ENCODE assay signal across 1 cellular context in genomic region chr10:123879596-123880257, GRCh38.
TF ChIP-seq lines count a peak whose summit lies in the region.

No MANE protein-coding gene starts in this region.

TF ChIP-seq in HepG2, 621 proteins besides CTCF, POLR2A, EP300 and RAD21:
- TF ChIP-seq HMG20B (CRISPR knock-in tag; conservative IDR thresholded peaks at IDR 0.05) (no peak), ZC3H13 (CRISPR knock-in tag; IDR thresholded peaks at IDR 0.05) (no peak), BHLHE40 (IDR thresholded peaks at IDR 0.05; ENCODE audit: low read length) (no peak), ZNF746 (CRISPR knock-in tag; IDR thresholded peaks at IDR 0.05) (no peak), HNF4A (CRISPR knock-in tag; IDR thresholded peaks at IDR 0.05) (0 out of 2 replicates have a peak, but pooled peaks have one; percentile 16), ZNF616 (CRISPR knock-in tag; IDR thresholded peaks at IDR 0.05; ENCODE audit: low read depth) (no peak), ADNP (CRISPR knock-in tag; IDR thresholded peaks at IDR 0.05) (no peak), NR2F6 (IDR thresholded peaks at IDR 0.05) (peak; percentile 55), NR2F6 (CRISPR knock-in tag; IDR thresholded peaks at IDR 0.05) (no peak)
TF ChIP-seq in HepG2: peak in this region for 2.
